In genomic region chr11:118194835-118195627, GRCh38 we compare ENCODE assay signal across 8 cellular contexts.
DNase-seq lines count a peak whose midpoint lies in the region; ATAC-seq and TF ChIP-seq lines count a peak whose summit lies in the region.

No MANE protein-coding gene starts in this region.

- H3K27me3 Mint-ChIP-seq in stimulated activated naive CD8-positive, alpha-beta T cell treated with anti-CD3 and anti-CD28 coated beads, Interleukin-15, amount 100 ng/mL, for 72 hours: no peaks in the 10 kb centered on the region

- DNase-seq in HuH-7 (ENCODE audit: low spot score) (peak; percentile 84), amniotic stem cell (lab: John Stamatoyannopoulos, UW) (peak; percentile 16), hypothalamus (lab: John Stamatoyannopoulos, UW) (peak in 34 of 51 donors; percentile 13 to 81 (median 56)), activated gamma-delta T cell treated with Interleukin-2 at 50 U/mL for 16 hours (no peak), NCI-H2171 (lab: John Stamatoyannopoulos, UW) (no peak)
- no peak for DNase-seq in stimulated activated naive CD8-positive, alpha-beta T cell treated with anti-CD3 and anti-CD28 coated beads, Interleukin-15, amount 100 ng/mL, for 72 hours
- no peak for DNase-seq in activated CD4-positive, alpha-beta T cell treated with anti-CD3 and anti-CD28 coated beads for 48 hours

- TF ChIP-seq POLR2A in GM18505 (IDR thresholded peaks at IDR 0.05; ENCODE audit: borderline replicate concordance, extremely low read depth, insufficient read depth, insufficient read length): no peak

- peak overlapping the region; percentile 41 to 89 for H3K27ac Mint-ChIP-seq in stimulated activated naive CD8-positive, alpha-beta T cell treated with anti-CD3 and anti-CD28 coated beads, Interleukin-15, amount 100 ng/mL, for 72 hours

- peaks cover 35% of the 10 kb centered on the region for H3K4me1 Mint-ChIP-seq in stimulated activated naive CD8-positive, alpha-beta T cell treated with anti-CD3 and anti-CD28 coated beads, Interleukin-15, amount 100 ng/mL, for 72 hours

- no peak for ATAC-seq in stimulated activated naive CD8-positive, alpha-beta T cell treated with anti-CD3 and anti-CD28 coated beads, Interleukin-15, amount 100 ng/mL, for 72 hours
- no peak for ATAC-seq in GM18505 (IDR thresholded peaks at IDR 0.05; ENCODE audit: unreplicated experiment)

- no peak overlapping the region for H3K4me3 Mint-ChIP-seq in stimulated activated naive CD8-positive, alpha-beta T cell treated with anti-CD3 and anti-CD28 coated beads, Interleukin-15, amount 100 ng/mL, for 72 hours

- peaks cover 4 to 7% of the 10 kb centered on the region in 2 donors for H3K9me3 Mint-ChIP-seq in stimulated activated naive CD8-positive, alpha-beta T cell treated with anti-CD3 and anti-CD28 coated beads, Interleukin-15, amount 100 ng/mL, for 72 hours

Comparison
In these comparisons a context has a peak if more than half of its experiments do, and no peak if none do; other contexts are left out.
1. DNase-seq: peak in HuH-7 (single experiment), amniotic stem cell (single experiment) and hypothalamus (34 of 51); none in stimulated activated naive CD8-positive, alpha-beta T cell treated with anti-CD3 and anti-CD28 coated beads, Interleukin-15, amount 100 ng/mL, for 72 hours (0 of 2), activated gamma-delta T cell treated with Interleukin-2 at 50 U/mL for 16 hours (single experiment), NCI-H2171 (single experiment) and activated CD4-positive, alpha-beta T cell treated with anti-CD3 and anti-CD28 coated beads for 48 hours (single experiment).